In the genomic region with DNA sequence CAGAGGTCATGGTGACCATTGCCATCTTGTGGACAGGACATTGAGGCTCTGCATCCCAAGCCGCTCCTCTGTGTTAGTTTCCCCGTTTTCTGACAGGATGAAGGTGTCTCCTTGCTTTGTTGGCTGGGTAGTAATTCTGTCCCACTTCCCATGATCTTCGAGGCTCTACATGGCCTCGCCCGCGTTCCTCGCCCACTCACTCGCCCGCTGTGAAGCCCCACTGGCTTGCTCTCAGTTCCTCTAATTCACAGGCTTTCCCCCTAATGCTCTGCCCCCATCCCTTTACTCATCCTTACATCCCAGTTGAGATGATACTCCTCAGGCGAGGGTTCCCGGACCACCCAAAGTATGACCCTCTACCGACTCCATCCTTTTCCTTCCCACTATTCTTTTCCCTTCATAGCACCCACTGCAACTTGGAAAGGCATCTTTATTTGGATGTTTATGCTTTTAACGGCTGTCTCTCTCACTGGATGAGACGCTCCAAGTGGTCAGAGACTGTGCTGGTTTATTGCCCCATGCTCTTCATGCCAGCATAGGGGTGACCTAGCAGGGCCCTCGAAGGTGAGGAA, we compare ENCODE assay signal across 9 cellular contexts. TPM values are rescaled to one million over a fixed set of nuclear protein-coding genes. Genes with fewer than 3 reads are reported as not detected.
DNase-seq lines count a peak whose midpoint lies in the region; ATAC-seq and TF ChIP-seq lines count a peak whose summit lies in the region.
"Had no signal": no experiment of that assay in that cellular context is flagged by ENCODE, and none has a peak within 500 bp of the region (broad histone marks: within the 10 kb centered on the region; RNA-seq: fewer than 3 reads in every experiment).

No MANE protein-coding gene starts in this region.

- intact Hi-C loops in right lobe of liver (cut with DNase I) (no loop called here), uterus (cut with DNase I; ENCODE audit: low total_unique reads) (no loop called here), left colon (cut with DNase I, micrococcal nuclease) (no loop called here)

- H3K4me3 ChIP-seq in SK-N-SH (ENCODE audit: low read depth in 2 of 2, low read length in 1 of 2) = peak overlapping the region; percentile 94 to 96; a peak in 3 of 4 replicates
- H3K4me3 ChIP-seq in right lobe of liver = peak overlapping the region; percentile 91 to 94 (median 94)
- peak overlapping the region; percentile 62 to 89 for H3K4me3 ChIP-seq in uterus

- H3K79me2 ChIP-seq in SK-N-SH (ENCODE audit: insufficient read depth) = peaks cover 44% of the 10 kb centered on the region

- peak overlapping the region; percentile 78 to 100 for H3K27ac Mint-ChIP-seq in activated naive CD4-positive, alpha-beta T cell treated with anti-CD3 and anti-CD28 coated beads, Interleukin-2, amount 50 U/mL, for 72 hours

- peak overlapping the region; percentile 73 for H2AFZ ChIP-seq in SK-N-SH (ENCODE audit: low read depth)

- TF ChIP-seq POLR2A in right lobe of liver (IDR thresholded peaks at IDR 0.05) (no peak), uterus (IDR thresholded peaks at IDR 0.05) (no peak)

- H3K4me2 ChIP-seq in SK-N-SH = peak overlapping the region; percentile 94; the same call in 1 of the 2 replicates

- TF ChIP-seq CTCF in SK-N-SH (IDR thresholded peaks at IDR 0.05) (no peak), right lobe of liver (IDR thresholded peaks at IDR 0.05) (peak in 1 of 4 donors; percentile 4), uterus (IDR thresholded peaks at IDR 0.05) (no peak)

- H3K4me1 ChIP-seq in SK-N-SH (ENCODE audit: control insufficient read depth in 1 of 2, insufficient read depth in 2 of 2, low read depth in 1 of 2, low read length in 1 of 2) (peaks cover 0 to 43% of the 10 kb centered on the region in 2 experiments; a peak in 1 of 4 replicates), right lobe of liver (peaks cover 0 to 8% (median 0%) of the 10 kb centered on the region in 4 donors), uterus (peaks cover 0 to 13% of the 10 kb centered on the region in 2 donors)

- POLR2A ChIA-PET in SK-N-SH (lab: Yijun Ruan, JAX) = interaction anchor here (1.1 to 3.8 kb wide), 6 partner anchors 10 to 84 kb away, joined by 3 to 98 read pairs (median 10); a partner anchor contains a TSS

- 0 out of 2 replicates have a peak, but pooled peaks have one; percentile 18 for TF ChIP-seq RAD21 in SK-N-SH (IDR thresholded peaks at IDR 0.05; ENCODE audit: low read length)

- H3K27ac ChIP-seq in SK-N-SH (ENCODE audit: low read depth in 2 of 2, low read length in 1 of 2) (peak overlapping the region; percentile 37 to 91; a peak in 3 of 4 replicates), right lobe of liver (peak overlapping the region; percentile 84 to 89 (median 88)), uterus (peak overlapping the region; percentile 90 to 96)

- no peaks in the 10 kb centered on the region for H3K27me3 ChIP-seq in SK-N-SH (ENCODE audit: insufficient read depth)
- no peaks in the 10 kb centered on the region for H3K27me3 ChIP-seq in right lobe of liver
- no peaks in the 10 kb centered on the region for H3K27me3 ChIP-seq in uterus

- no peak for ATAC-seq in SK-N-SH treated with all-trans-retinoic acid at 6 μM for 48 hours
- peak; percentile 7 for ATAC-seq in HG03039 (IDR thresholded peaks at IDR 0.05; ENCODE audit: unreplicated experiment)
- ATAC-seq in activated naive CD4-positive, alpha-beta T cell treated with anti-CD3 and anti-CD28 coated beads, Interleukin-2, amount 50 U/mL, for 72 hours = no peak
- no peak for ATAC-seq in right lobe of liver
- no peak for ATAC-seq in left colon

- CTCF ChIA-PET in SK-N-SH (lab: Yijun Ruan, JAX) = interaction anchor here (0.8 to 7.1 kb wide), 12 partner anchors 8 to 98 kb away, joined by 3 to 90 read pairs (median 11); a partner anchor contains a TSS

- DNase-seq in SK-N-SH (no peak), right lobe of liver (no peak), uterus (no peak), left colon (no peak)
- DNase-seq in activated naive CD4-positive, alpha-beta T cell treated with anti-CD3 and anti-CD28 coated beads, Interleukin-2, amount 50 U/mL, for 72 hours (ENCODE audit: low spot score in 2 of 2) = no peak
- DNase-seq in NK-92 treated with Interleukin-12 subunit alpha and Interleukin-12 subunit beta, amount 100 ng/mL, for 24 hours (lab: John Stamatoyannopoulos, UW) = no peak

- WGBS in SK-N-SH (ENCODE audit: low lambda C conversion rate) = 55% methylated on average over 15 of the region's 15 CpGs
- WGBS in right lobe of liver (ENCODE audit: insufficient coverage, low coverage, low lambda C conversion rate, missing lambda C conversion rate) = 23% methylated on average over 10 of the region's 15 CpGs

- peaks cover 18 to 39% of the 10 kb centered on the region in 2 experiments for H3K36me3 ChIP-seq in SK-N-SH (replicated peaks in 1 of 2; ENCODE audit: control insufficient read depth in 1 of 2, insufficient read depth in 2 of 2, low read length in 1 of 2)
- H3K36me3 ChIP-seq in right lobe of liver = peaks cover 7 to 35% (median 14%) of the 10 kb centered on the region in 4 donors
- no peaks in the 10 kb centered on the region for H3K36me3 ChIP-seq in uterus

- H3K36me3 Mint-ChIP-seq in activated naive CD4-positive, alpha-beta T cell treated with anti-CD3 and anti-CD28 coated beads, Interleukin-2, amount 50 U/mL, for 72 hours = peaks cover 28 to 36% of the 10 kb centered on the region in 2 donors

- H3K9me3 ChIP-seq in SK-N-SH (no peaks in the 10 kb centered on the region), right lobe of liver (no peaks in the 10 kb centered on the region), uterus (no peaks in the 10 kb centered on the region)

- no peak for TF ChIP-seq EP300 in SK-N-SH (IDR thresholded peaks at IDR 0.05; ENCODE audit: borderline replicate concordance in 1 of 2, low read depth in 1 of 2, low read length in 1 of 2)

- H4K20me1 ChIP-seq in SK-N-SH (ENCODE audit: insufficient read depth) = peaks cover 39% of the 10 kb centered on the region

- peaks cover 36% of the 10 kb centered on the region for H3F3A ChIP-seq in SK-N-SH (replicated peaks; ENCODE audit: insufficient read depth)

- H3K9me2 ChIP-seq in SK-N-SH = no peaks in the 10 kb centered on the region

- H3K9ac ChIP-seq in SK-N-SH = no peak overlapping the region

- no peaks in the 10 kb centered on the region for H3K9me3 Mint-ChIP-seq in activated naive CD4-positive, alpha-beta T cell treated with anti-CD3 and anti-CD28 coated beads, Interleukin-2, amount 50 U/mL, for 72 hours

TF ChIP-seq in SK-N-SH, 30 proteins besides CTCF, POLR2A, EP300 and RAD21:
- TF ChIP-seq RCOR1 (IDR thresholded peaks at IDR 0.05; ENCODE audit: low read length) = no peak
TF ChIP-seq in SK-N-SH: peak in this region for 0.

TF ChIP-seq in SK-N-SH treated with all-trans-retinoic acid at 6 μM for 48 hours, 23 proteins besides CTCF, POLR2A, EP300 and RAD21 (continues in another document):
- TF ChIP-seq ZFP3 (CRISPR knock-in tag; IDR thresholded peaks at IDR 0.05) = no peak
- no peak for TF ChIP-seq ARNTL (CRISPR knock-in tag; IDR thresholded peaks at IDR 0.05; ENCODE audit: borderline replicate concordance, low read depth)
- TF ChIP-seq CSDC2 (CRISPR knock-in tag; IDR thresholded peaks at IDR 0.05) = no peak

RNA-seq across cellular contexts. Expression of a gene that starts 0.5 kb away (rescaled TPM):
- polyA plus RNA-seq in SK-N-SH (2012; rRNA removed) = 125 and 163 TPM in 2 replicates
- polyA plus RNA-seq in SK-N-SH (2012; cell fraction: cytosol; rRNA removed) = 69.7 and 109 TPM in 2 replicates
- polyA plus RNA-seq in SK-N-SH (2012; cell fraction: nucleus; rRNA removed) = 108 and 123 TPM in 2 replicates
- total RNA-seq in activated naive CD4-positive, alpha-beta T cell treated with anti-CD3 and anti-CD28 coated beads, Interleukin-2, amount 50 U/mL, for 72 hours = 10 to 100 TPM; 18.3 to 23.8 TPM
- total RNA-seq in right lobe of liver (10 to 100 TPM; 15.1 to 29.0 (median 20.9) TPM), uterus (10 to 100 TPM in 3 of 4 donors, 1 to 10 TPM in 1; 5.9 to 39.5 (median 28.5) TPM), left colon (10 to 100 TPM; 34.9 to 43.5 TPM)

RNA-seq across cellular contexts. Expression of a gene that starts 7.5 kb away (rescaled TPM):
- 5.8 and 6.4 TPM in 2 replicates for polyA plus RNA-seq in SK-N-SH (2012; rRNA removed)
- polyA plus RNA-seq in SK-N-SH (2012; cell fraction: cytosol; rRNA removed) = 4.0 and 4.4 TPM in 2 replicates
- 7.8 and 12.0 TPM in 2 replicates for polyA plus RNA-seq in SK-N-SH (2012; cell fraction: nucleus; rRNA removed)
- 10 to 100 TPM; 17.7 to 19.9 TPM for total RNA-seq in activated naive CD4-positive, alpha-beta T cell treated with anti-CD3 and anti-CD28 coated beads, Interleukin-2, amount 50 U/mL, for 72 hours
- total RNA-seq in right lobe of liver (10 to 100 TPM in 3 of 6 experiments, 1 to 10 TPM in 3; 2.5 to 30.2 (median 10.8) TPM), uterus (1 to 10 TPM; 1.3 to 5.9 (median 2.8) TPM), left colon (10 to 100 TPM in 1 of 2 donors, 1 to 10 TPM in 1; 9.6 to 15.3 TPM)

RNA-seq across cellular contexts. Expression of a gene that starts 10.9 kb away (rescaled TPM):
- polyA plus RNA-seq in SK-N-SH (2012; rRNA removed) = 843 and 1,069 TPM in 2 replicates
- polyA plus RNA-seq in SK-N-SH (2012; cell fraction: cytosol; rRNA removed) = 915 and 1,057 TPM in 2 replicates
- polyA plus RNA-seq in SK-N-SH (2012; cell fraction: nucleus; rRNA removed) = 744 and 797 TPM in 2 replicates
- total RNA-seq in activated naive CD4-positive, alpha-beta T cell treated with anti-CD3 and anti-CD28 coated beads, Interleukin-2, amount 50 U/mL, for 72 hours = 1,000 to 10,000 TPM; 1,343 to 1,701 TPM
- total RNA-seq in right lobe of liver = 100 to 1,000 TPM; 183 to 566 (median 345) TPM
- total RNA-seq in uterus = 100 to 1,000 TPM; 336 to 897 (median 564) TPM
- 100 to 1,000 TPM; 278 to 329 TPM for total RNA-seq in left colon

RNA-seq across cellular contexts. Expression of a gene that starts 12.4 kb away (rescaled TPM):
- polyA plus RNA-seq in SK-N-SH (2012; rRNA removed) = 0.05 and 0.10 TPM in 2 replicates
- polyA plus RNA-seq in SK-N-SH (2012; cell fraction: cytosol; rRNA removed) = 0.08 and 0.18 TPM in 2 replicates
- polyA plus RNA-seq in SK-N-SH (2012; cell fraction: nucleus; rRNA removed) = 0.32 and 0.50 TPM in 2 replicates
- total RNA-seq in activated naive CD4-positive, alpha-beta T cell treated with anti-CD3 and anti-CD28 coated beads, Interleukin-2, amount 50 U/mL, for 72 hours = under 1 TPM in 1 of 2 donors, not detected in 1; 0.20 TPM
- not detected for total RNA-seq in right lobe of liver
- total RNA-seq in uterus = under 1 TPM in 2 of 4 donors, not detected in 2; 0.09 to 0.21 TPM
- total RNA-seq in left colon = under 1 TPM; 0.21 to 0.31 TPM
- total RNA-seq: dermis microvascular lymphatic vessel endothelial cell had no signal

RNA-seq across cellular contexts. Expression of a gene that starts 34.4 kb away (rescaled TPM):
- polyA plus RNA-seq in SK-N-SH (2012; rRNA removed) = 44.5 and 49.7 TPM in 2 replicates
- 23.7 and 34.3 TPM in 2 replicates for polyA plus RNA-seq in SK-N-SH (2012; cell fraction: cytosol; rRNA removed)
- 72.9 and 74.9 TPM in 2 replicates for polyA plus RNA-seq in SK-N-SH (2012; cell fraction: nucleus; rRNA removed)
- total RNA-seq in activated naive CD4-positive, alpha-beta T cell treated with anti-CD3 and anti-CD28 coated beads, Interleukin-2, amount 50 U/mL, for 72 hours = 10 to 100 TPM; 37.1 to 56.5 TPM
- total RNA-seq in right lobe of liver = 10 to 100 TPM; 27.4 to 51.3 (median 31.4) TPM
- total RNA-seq in uterus = 100 to 1,000 TPM in 2 of 4 donors, 10 to 100 TPM in 2; 29.9 to 150 (median 95.1) TPM
- 10 to 100 TPM; 13.0 to 22.8 TPM for total RNA-seq in left colon
